ENCODE assay signal across 21 cellular contexts in genomic region chr3:141112686-141113255, GRCh38.
"Had no signal": no experiment of that assay in that cellular context is flagged by ENCODE, and none has a peak within 500 bp of the region (broad histone marks: within the 10 kb centered on the region; RNA-seq: fewer than 3 reads in every experiment).

No MANE protein-coding gene starts in this region.

- H3K4me1 Mint-ChIP-seq: immature natural killer cell; naive B cell; stimulated activated naive B cell treated with anti-CD40 and anti-IgM and Interleukin-4, amounts not matched to agents 10 μg/mL and 1 μg/mL and 100 μg/mL, for 72 hours; stimulated activated naive CD8-positive, alpha-beta T cell treated with anti-CD3 and anti-CD28 coated beads, Interleukin-15, amount 100 ng/mL, for 72 hours had no signal

- H3K27ac Mint-ChIP-seq: immature natural killer cell; naive B cell; natural killer cell treated with Interleukin-12 subunit alpha and Interleukin-12 subunit beta and Interleukin-15 and Interleukin-18, amount 100 ng/mL, for 72 hours; stimulated activated naive B cell treated with anti-CD40 and anti-IgM and Interleukin-4, amounts not matched to agents 10 μg/mL and 1 μg/mL and 100 μg/mL, for 72 hours had no signal

- DNase-seq: dorsolateral prefrontal cortex; effector CD4-positive, alpha-beta T cell; hypothalamus; immature natural killer cell; islet precursor cell; kidney glomerular epithelial cell; left colon; left ventricle myocardium superior; lower lobe of right lung; naive B cell; right cardiac atrium; sigmoid colon; spleen; stimulated activated CD4-positive, alpha-beta T cell treated with anti-CD3 and anti-CD28 coated beads, Interleukin-4, amount 100 ng/mL, for 4 hours; stimulated activated naive B cell treated with anti-CD40 and anti-IgM and Interleukin-4, amounts not matched to agents 10 μg/mL and 1 μg/mL and 100 μg/mL, for 72 hours; stimulated activated naive CD8-positive, alpha-beta T cell treated with anti-CD3 and anti-CD28 coated beads, Interleukin-15, amount 100 ng/mL, for 72 hours; transverse colon; upper lobe of right lung; uterus had no signal

- H3K9me3 Mint-ChIP-seq: immature natural killer cell; natural killer cell treated with Interleukin-12 subunit alpha and Interleukin-12 subunit beta and Interleukin-15 and Interleukin-18, amount 100 ng/mL, for 72 hours had no signal

- ATAC-seq: left colon; left ventricle myocardium superior; lower lobe of right lung; natural killer cell treated with Interleukin-12 subunit alpha and Interleukin-12 subunit beta and Interleukin-15 and Interleukin-18, amount 100 ng/mL, for 72 hours; right cardiac atrium; stimulated activated naive B cell treated with anti-CD40 and anti-IgM and Interleukin-4, amounts not matched to agents 10 μg/mL and 1 μg/mL and 100 μg/mL, for 72 hours; stimulated activated naive CD8-positive, alpha-beta T cell treated with anti-CD3 and anti-CD28 coated beads, Interleukin-15, amount 100 ng/mL, for 72 hours; upper lobe of right lung had no signal

- H3K4me3 Mint-ChIP-seq: immature natural killer cell; naive B cell; natural killer cell treated with Interleukin-12 subunit alpha and Interleukin-12 subunit beta and Interleukin-15 and Interleukin-18, amount 100 ng/mL, for 72 hours; neural progenitor cell; stimulated activated naive B cell treated with anti-CD40 and anti-IgM and Interleukin-4, amounts not matched to agents 10 μg/mL and 1 μg/mL and 100 μg/mL, for 72 hours; stimulated activated naive CD8-positive, alpha-beta T cell treated with anti-CD3 and anti-CD28 coated beads, Interleukin-15, amount 100 ng/mL, for 72 hours had no signal

- H3K36me3 Mint-ChIP-seq: immature natural killer cell; naive B cell; natural killer cell treated with Interleukin-12 subunit alpha and Interleukin-12 subunit beta and Interleukin-15 and Interleukin-18, amount 100 ng/mL, for 72 hours; stimulated activated naive B cell treated with anti-CD40 and anti-IgM and Interleukin-4, amounts not matched to agents 10 μg/mL and 1 μg/mL and 100 μg/mL, for 72 hours had no signal
